Comparison of ENCODE assay signal across 30 cellular contexts in the genomic region with DNA sequence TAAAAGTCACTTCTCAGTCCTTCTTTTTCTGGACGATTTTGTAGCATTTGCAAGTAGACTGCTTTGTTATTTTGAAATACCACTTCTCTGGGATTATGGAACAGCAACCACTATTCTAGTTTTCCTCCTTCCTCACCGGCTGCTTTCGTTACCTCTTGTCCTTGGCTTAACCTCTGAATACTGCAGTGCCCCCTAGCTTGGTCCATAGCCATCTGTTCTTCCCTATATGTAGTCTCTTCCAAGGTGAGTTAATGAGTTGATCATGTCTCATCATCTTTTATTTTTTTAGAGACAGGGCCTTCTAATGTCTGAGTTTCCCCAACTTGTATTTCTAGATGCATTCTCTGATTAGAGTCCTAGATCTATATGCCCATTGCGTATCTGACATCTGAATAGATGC.
"Had no signal": no experiment of that assay in that cellular context is flagged by ENCODE, and none has a peak within 500 bp of the region (broad histone marks: within the 10 kb centered on the region; RNA-seq: fewer than 3 reads in every experiment).

No MANE protein-coding gene starts in this region.

- H3K27ac Mint-ChIP-seq: activated B cell treated with CpG ODN at 0.5 μM for 24 hours; activated CD8-positive, alpha-beta T cell treated with anti-CD3 and anti-CD28 coated beads for 36 hours; activated naive CD8-positive, alpha-beta T cell; activated T-helper 17 cell treated with anti-CD3 and anti-CD28 coated beads, Interleukin-2, amount 50 U/mL, for 72 hours; dendritic cell treated with granulocyte-macrophage colony-stimulating factor and Interleukin-4, amounts not matched to agents 40 ng/mL and 50 ng/mL, for 4 days had no signal

- H3K27ac ChIP-seq: brain microvascular endothelial cell, coronary artery, dorsolateral prefrontal cortex, esophagus muscularis mucosa, foreskin keratinocyte, gastrocnemius medialis, heart left ventricle, VCaP had no signal

- H3K27me3 Mint-ChIP-seq: activated B cell treated with CpG ODN at 0.5 μM for 24 hours; activated CD8-positive, alpha-beta T cell treated with anti-CD3 and anti-CD28 coated beads for 36 hours; dendritic cell treated with granulocyte-macrophage colony-stimulating factor and Interleukin-4, amounts not matched to agents 40 ng/mL and 50 ng/mL, for 4 days had no signal

- H3K4me3 ChIP-seq: coronary artery, dorsolateral prefrontal cortex, esophagus muscularis mucosa, gastrocnemius medialis, heart left ventricle had no signal

- H3K36me3 ChIP-seq: brain microvascular endothelial cell, esophagus muscularis mucosa, gastrocnemius medialis, heart left ventricle had no signal

- ATAC-seq: activated CD4-positive, CD25-positive, alpha-beta regulatory T cell treated with anti-CD3 and anti-CD28 coated beads, Interleukin-2, amount 50 U/mL, for 24 hours; activated CD8-positive, alpha-beta T cell treated with anti-CD3 and anti-CD28 coated beads for 36 hours; activated T-cell treated with anti-CD3 and anti-CD28 coated beads, Interleukin-2, amount 50 U/mL, for 4 hours; activated T-helper 17 cell treated with anti-CD3 and anti-CD28 coated beads, Interleukin-2, amount 50 U/mL, for 72 hours; foreskin keratinocyte; gastrocnemius medialis; heart left ventricle had no signal

- H3K9me3 ChIP-seq: esophagus muscularis mucosa, gastrocnemius medialis, heart left ventricle had no signal

- H3K4me1 Mint-ChIP-seq: activated B cell treated with CpG ODN at 0.5 μM for 24 hours; activated T-helper 17 cell treated with anti-CD3 and anti-CD28 coated beads, Interleukin-2, amount 50 U/mL, for 72 hours; central memory CD8-positive, alpha-beta T cell had no signal

- H3K4me1 ChIP-seq: esophagus muscularis mucosa, foreskin keratinocyte, gastrocnemius medialis had no signal

- DNase-seq: activated B cell treated with CpG ODN at 0.5 μM for 24 hours; activated CD4-positive, alpha-beta T cell treated with anti-CD3 and anti-CD28 coated beads for 48 hours; activated CD4-positive, alpha-beta T cell treated with anti-CD3 and anti-CD28 coated beads, Interleukin-2, amount 50 U/mL, for 1 hour; activated CD4-positive, alpha-beta T cell treated with anti-CD3 and anti-CD28 coated beads, Interleukin-2, amount 50 U/mL, for 48 hours; activated CD8-positive, alpha-beta memory T cell treated with anti-CD3 and anti-CD28 coated beads for 24 hours; activated CD8-positive, alpha-beta T cell treated with anti-CD3 and anti-CD28 coated beads for 36 hours; activated effector memory CD4-positive, alpha-beta T cell treated with Interleukin-2 at 50 U/mL for 16 hours; activated gamma-delta T cell treated with Interleukin-2 at 50 U/mL for 16 hours; activated naive CD4-positive, alpha-beta T cell treated with anti-CD3 and anti-CD28 coated beads, Interleukin-2, amount 50 U/mL, for 16 hours; activated naive CD4-positive, alpha-beta T cell treated with Interleukin-2 at 50 U/mL for 16 hours; activated T-cell treated with anti-CD3 and anti-CD28 coated beads, Interleukin-2, amount 50 U/mL, for 4 hours; amniotic stem cell; anterior cingulate cortex; brain microvascular endothelial cell; dorsolateral prefrontal cortex; effector memory CD4-positive, alpha-beta T cell; erythroblast; foreskin keratinocyte; gastrocnemius medialis; glutamatergic neuron; heart left ventricle; T-helper 2 cell had no signal

- H3K36me3 Mint-ChIP-seq: activated naive CD8-positive, alpha-beta T cell had no signal

- H3K27me3 ChIP-seq: brain microvascular endothelial cell, esophagus muscularis mucosa, foreskin keratinocyte, gastrocnemius medialis had no signal

- H3K4me3 Mint-ChIP-seq: activated B cell treated with CpG ODN at 0.5 μM for 24 hours; activated CD8-positive, alpha-beta T cell treated with anti-CD3 and anti-CD28 coated beads for 36 hours; activated naive CD8-positive, alpha-beta T cell; activated T-cell treated with anti-CD3 and anti-CD28 coated beads, Interleukin-2, amount 50 U/mL, for 4 hours; activated T-helper 17 cell treated with anti-CD3 and anti-CD28 coated beads, Interleukin-2, amount 50 U/mL, for 72 hours; central memory CD8-positive, alpha-beta T cell; dendritic cell treated with granulocyte-macrophage colony-stimulating factor and Interleukin-4, amounts not matched to agents 40 ng/mL and 50 ng/mL, for 4 days had no signal

- H3K9me3 Mint-ChIP-seq: central memory CD8-positive, alpha-beta T cell had no signal
